1 cellular context compared by ENCODE assay signal in genomic region chr10:119616879-119617580, GRCh38.
TF ChIP-seq lines count a peak whose summit lies in the region.

No MANE protein-coding gene starts in this region.

TF ChIP-seq in IMR-90, 13 proteins besides CTCF, POLR2A, EP300 and RAD21 (continued from another document):
- TF ChIP-seq RFX5 (IDR thresholded peaks at IDR 0.05; ENCODE audit: low read depth, low read length) (no peak), CHD1 (IDR thresholded peaks at IDR 0.05; ENCODE audit: low read depth, low read length) (no peak), USF2 (IDR thresholded peaks at IDR 0.05; ENCODE audit: low read depth, low read length) (no peak), MAZ (IDR thresholded peaks at IDR 0.05; ENCODE audit: borderline replicate concordance, low read depth, low read length) (no peak), NFE2L2 (IDR thresholded peaks at IDR 0.05; ENCODE audit: low read depth, low read length) (no peak), FOS (IDR thresholded peaks at IDR 0.05; ENCODE audit: low read depth, low read length) (no peak), MAFK (IDR thresholded peaks at IDR 0.05; ENCODE audit: low read depth, low read length) (no peak), SMC3 (IDR thresholded peaks at IDR 0.05; ENCODE audit: low read depth, low read length) (no peak), RCOR1 (IDR thresholded peaks at IDR 0.05; ENCODE audit: insufficient replicate concordance, low read length) (no peak)
